Comparison of ENCODE assay signal across 17 cellular contexts in genomic region chr7:146397141-146397540, GRCh38.
DNase-seq lines count a peak whose midpoint lies in the region; ATAC-seq and TF ChIP-seq lines count a peak whose summit lies in the region.
"Had no signal": no experiment of that assay in that cellular context is flagged by ENCODE, and none has a peak within 500 bp of the region (broad histone marks: within the 10 kb centered on the region; RNA-seq: fewer than 3 reads in every experiment).

No MANE protein-coding gene starts in this region.

- no peak for TF ChIP-seq RAD21 in neural cell (conservative IDR thresholded peaks at IDR 0.05)

- no peaks in the 10 kb centered on the region for H3K27me3 Mint-ChIP-seq in stimulated activated naive B cell treated with anti-CD40 and anti-IgM and Interleukin-4, amounts not matched to agents 10 μg/mL and 1 μg/mL and 100 μg/mL, for 72 hours
- H3K27me3 Mint-ChIP-seq: B cell; CD4-positive, CD25-positive, alpha-beta regulatory T cell; CD8-positive, alpha-beta memory T cell had no signal

- H3K27ac ChIP-seq in neural cell (ENCODE audit: low read length): peak overlapping the region; percentile 0

- H3K4me2 ChIP-seq in neural cell (ENCODE audit: low read length): no peak overlapping the region
- H3K4me2 ChIP-seq: GM23338 had no signal

- no peaks in the 10 kb centered on the region for H3K4me1 Mint-ChIP-seq in stimulated activated naive B cell treated with anti-CD40 and anti-IgM and Interleukin-4, amounts not matched to agents 10 μg/mL and 1 μg/mL and 100 μg/mL, for 72 hours
- H3K4me1 Mint-ChIP-seq: B cell; CD4-positive, CD25-positive, alpha-beta regulatory T cell; CD8-positive, alpha-beta memory T cell; GM23338 had no signal

- H3K9me3 ChIP-seq in neural cell (ENCODE audit: low read length): no peaks in the 10 kb centered on the region
- H3K9me3 ChIP-seq: Caco-2 had no signal

- H3K4me3 ChIP-seq in NB4 (ENCODE audit: low read depth, low read length) (no peak overlapping the region), neural cell (ENCODE audit: low read length) (no peak overlapping the region)
- H3K4me3 ChIP-seq: GM23338 had no signal

- no peaks in the 10 kb centered on the region for H3K36me3 Mint-ChIP-seq in stimulated activated naive B cell treated with anti-CD40 and anti-IgM and Interleukin-4, amounts not matched to agents 10 μg/mL and 1 μg/mL and 100 μg/mL, for 72 hours
- H3K36me3 Mint-ChIP-seq: CD4-positive, CD25-positive, alpha-beta regulatory T cell had no signal

- H3K36me3 ChIP-seq in neural cell (ENCODE audit: insufficient read depth, low read length): no peaks in the 10 kb centered on the region

- no peak overlapping the region for H2AFZ ChIP-seq in neural cell (ENCODE audit: low read depth, low read length)
- H2AFZ ChIP-seq: GM23338 had no signal

- no peaks in the 10 kb centered on the region for H3K79me2 ChIP-seq in neural cell (replicated peaks; ENCODE audit: insufficient read depth, low read length)

- no peaks in the 10 kb centered on the region for H3K9me2 ChIP-seq in neural cell (ENCODE audit: insufficient read depth, low read length)

- TF ChIP-seq CTCF in NB4 (IDR thresholded peaks at IDR 0.05; ENCODE audit: low read depth, low read length) (no peak), neural cell (IDR thresholded peaks at IDR 0.05; ENCODE audit: poor library complexity, severe bottlenecking) (no peak)

- POLR2A ChIA-PET in HEK293T (lab: Yijun Ruan, JAX): no interaction called here

- peak; percentile 91 for TF ChIP-seq EP300 in neural cell (conservative IDR thresholded peaks at IDR 0.05; ENCODE audit: poor library complexity, severe bottlenecking)

- CTCF ChIA-PET in HEK293T (lab: Yijun Ruan, JAX): no interaction called here

- ATAC-seq in stimulated activated naive B cell treated with anti-CD40 and anti-IgM and Interleukin-4, amounts not matched to agents 10 μg/mL and 1 μg/mL and 100 μg/mL, for 72 hours (replicated peaks): no peak
- ATAC-seq: GM23338 had no signal

- H3K9me3 Mint-ChIP-seq in stimulated activated naive B cell treated with anti-CD40 and anti-IgM and Interleukin-4, amounts not matched to agents 10 μg/mL and 1 μg/mL and 100 μg/mL, for 72 hours: peaks cover 0 to 2% of the 10 kb centered on the region in 2 donors

- H3K27me3 ChIP-seq in neural cell (ENCODE audit: insufficient read depth, low read depth, low read length): no peaks in the 10 kb centered on the region

- DNase-seq in HEK293T (ENCODE audit: extremely low spot score): no peak
- peak; percentile 14 for DNase-seq in NB4 (ENCODE audit: low read depth)
- DNase-seq in SW480 (ENCODE audit: low spot score): peak; percentile 8
- no peak for DNase-seq in NCI-H1436 (lab: John Stamatoyannopoulos, UW)
- DNase-seq in medulla oblongata (ENCODE audit: extremely low spot score): no peak
- no peak for DNase-seq in stimulated activated naive B cell treated with anti-CD40 and anti-IgM and Interleukin-4, amounts not matched to agents 10 μg/mL and 1 μg/mL and 100 μg/mL, for 72 hours
- DNase-seq: 8988T; C1 segment of cervical spinal cord; Caco-2; CD4-positive, CD25-positive, alpha-beta regulatory T cell; CD8-positive, alpha-beta memory T cell; HCEC 1CT; HFFc6; IMR-90 had no signal

- no peaks in the 10 kb centered on the region for H4K20me1 ChIP-seq in neural cell (ENCODE audit: insufficient read depth)

- TF ChIP-seq POLR2A in NB4 (IDR thresholded peaks at IDR 0.05; ENCODE audit: extremely low read depth, insufficient read length): no peak

- no peaks in the 10 kb centered on the region for H3F3A ChIP-seq in neural cell (ENCODE audit: insufficient read depth, low read length, poor library complexity, severe bottlenecking)

- H3K9ac ChIP-seq in neural cell (ENCODE audit: low read length): no peak overlapping the region

- H3K27ac Mint-ChIP-seq in stimulated activated naive B cell treated with anti-CD40 and anti-IgM and Interleukin-4, amounts not matched to agents 10 μg/mL and 1 μg/mL and 100 μg/mL, for 72 hours: no peak overlapping the region
- H3K27ac Mint-ChIP-seq: B cell; CD4-positive, CD25-positive, alpha-beta regulatory T cell; CD8-positive, alpha-beta memory T cell; GM23338; HFFc6 had no signal

- no peak overlapping the region for H3K4me3 Mint-ChIP-seq in stimulated activated naive B cell treated with anti-CD40 and anti-IgM and Interleukin-4, amounts not matched to agents 10 μg/mL and 1 μg/mL and 100 μg/mL, for 72 hours
- H3K4me3 Mint-ChIP-seq: B cell; CD4-positive, CD25-positive, alpha-beta regulatory T cell; CD8-positive, alpha-beta memory T cell; GM23338; HFFc6 had no signal

TF ChIP-seq in HEK293T, 16 proteins besides CTCF, POLR2A, EP300 and RAD21:
- TF ChIP-seq ZNF384 (IDR thresholded peaks at IDR 0.05) (no peak), SUZ12 (IDR thresholded peaks at IDR 0.05) (no peak), NFRKB (IDR thresholded peaks at IDR 0.05) (no peak), CTBP1 (IDR thresholded peaks at IDR 0.05; ENCODE audit: borderline replicate concordance) (no peak), BHLHE40 (IDR thresholded peaks at IDR 0.05; ENCODE audit: borderline replicate concordance) (no peak), ARNT (IDR thresholded peaks at IDR 0.05) (no peak)
- TF ChIP-seq, protein P1, sequence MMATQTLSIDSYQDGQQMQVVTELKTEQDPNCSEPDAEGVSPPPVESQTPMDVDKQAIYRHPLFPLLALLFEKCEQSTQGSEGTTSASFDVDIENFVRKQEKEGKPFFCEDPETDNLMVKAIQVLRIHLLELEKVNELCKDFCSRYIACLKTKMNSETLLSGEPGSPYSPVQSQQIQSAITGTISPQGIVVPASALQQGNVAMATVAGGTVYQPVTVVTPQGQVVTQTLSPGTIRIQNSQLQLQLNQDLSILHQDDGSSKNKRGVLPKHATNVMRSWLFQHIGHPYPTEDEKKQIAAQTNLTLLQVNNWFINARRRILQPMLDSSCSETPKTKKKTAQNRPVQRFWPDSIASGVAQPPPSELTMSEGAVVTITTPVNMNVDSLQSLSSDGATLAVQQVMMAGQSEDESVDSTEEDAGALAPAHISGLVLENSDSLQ (IDR thresholded peaks at IDR 0.05): peak; percentile 52

TF ChIP-seq in neural cell, 6 proteins besides CTCF, POLR2A, EP300 and RAD21:
- TF ChIP-seq POLR2AphosphoS5 (IDR thresholded peaks at IDR 0.05) (peak; percentile 73), SMC3 (conservative IDR thresholded peaks at IDR 0.05; ENCODE audit: poor library complexity) (no peak)

Comparison
In these comparisons a context has a peak if more than half of its experiments do, and no peak if none do; other contexts are left out.
1. DNase-seq: peak in NB4 (single experiment) and SW480 (single experiment); none in HEK293T (single experiment), NCI-H1436 (single experiment), medulla oblongata (single experiment) and stimulated activated naive B cell treated with anti-CD40 and anti-IgM and Interleukin-4, amounts not matched to agents 10 μg/mL and 1 μg/mL and 100 μg/mL, for 72 hours (single experiment).